ENCODE assay signal across 27 cellular contexts in genomic region chr3:64748244-64748894, GRCh38.
A peak's percentile ranks its signal among the peaks of the same experiment; 100 is the strongest.
DNase-seq lines count a peak whose midpoint lies in the region; ATAC-seq and TF ChIP-seq lines count a peak whose summit lies in the region.
"Had no signal": no experiment of that assay in that cellular context is flagged by ENCODE, and none has a peak within 500 bp of the region (broad histone marks: within the 10 kb centered on the region; RNA-seq: fewer than 3 reads in every experiment).

No MANE protein-coding gene starts in this region.

- H3K27me3 ChIP-seq in esophagus muscularis mucosa: no peaks in the 10 kb centered on the region
- H3K27me3 ChIP-seq in upper lobe of right lung: no peaks in the 10 kb centered on the region
- H3K27me3 ChIP-seq in breast epithelium: no peaks in the 10 kb centered on the region
- H3K27me3 ChIP-seq: brain microvascular endothelial cell had no signal

- H3K4me1 ChIP-seq in esophagus muscularis mucosa (peaks cover 0 to 42% (median 34%) of the 10 kb centered on the region in 4 donors), upper lobe of right lung (no peaks in the 10 kb centered on the region), breast epithelium (no peaks in the 10 kb centered on the region)
- H3K4me1 ChIP-seq: A549, prostate gland had no signal

- ATAC-seq in upper lobe of right lung: no peak
- ATAC-seq: A549, left colon, SK-N-SH treated with all-trans-retinoic acid at 6 μM for 48 hours had no signal

- H3K27me3 Mint-ChIP-seq in mesothelial cell of epicardium (ENCODE audit: low read depth): no peaks in the 10 kb centered on the region
- no peaks in the 10 kb centered on the region for H3K27me3 Mint-ChIP-seq in activated T-helper 2 cell treated with anti-CD3 and anti-CD28 coated beads, Interferon-gamma antibody, Interleukin-2, Interleukin-4, amounts not matched to agents 10 μg/mL and 5 μg/mL and 100 μg/mL, durations not matched to agents 14 hours and 24 hours and 36 hours (ENCODE audit: low read depth)
- H3K27me3 Mint-ChIP-seq: CD4-positive, alpha-beta memory T cell had no signal

- H3K9me3 Mint-ChIP-seq in mesothelial cell of epicardium: peaks cover 7% of the 10 kb centered on the region
- peaks cover 6% of the 10 kb centered on the region for H3K9me3 Mint-ChIP-seq in activated T-helper 2 cell treated with anti-CD3 and anti-CD28 coated beads, Interferon-gamma antibody, Interleukin-2, Interleukin-4, amounts not matched to agents 10 μg/mL and 5 μg/mL and 100 μg/mL, durations not matched to agents 14 hours and 24 hours and 36 hours

- TF ChIP-seq POLR2A in esophagus muscularis mucosa (IDR thresholded peaks at IDR 0.05; ENCODE audit: low read depth) (no peak), breast epithelium (IDR thresholded peaks at IDR 0.05) (no peak)

- 30% methylated on average over 6 of the region's 6 CpGs for WGBS in esophagus muscularis mucosa

- peak overlapping the region in 3 of 4 donors; percentile 22 to 57 (median 51) for H3K27ac ChIP-seq in esophagus muscularis mucosa (replicated peaks in 1 of 4)
- no peak overlapping the region for H3K27ac ChIP-seq in upper lobe of right lung
- H3K27ac ChIP-seq in breast epithelium: no peak overlapping the region
- H3K27ac ChIP-seq: A549, brain microvascular endothelial cell, epithelial cell of prostate, prostate gland, RWPE1 had no signal

- peaks cover 37% of the 10 kb centered on the region for H3K4me1 Mint-ChIP-seq in mesothelial cell of epicardium
- H3K4me1 Mint-ChIP-seq in activated T-helper 2 cell treated with anti-CD3 and anti-CD28 coated beads, Interferon-gamma antibody, Interleukin-2, Interleukin-4, amounts not matched to agents 10 μg/mL and 5 μg/mL and 100 μg/mL, durations not matched to agents 14 hours and 24 hours and 36 hours (ENCODE audit: low read depth): no peaks in the 10 kb centered on the region
- H3K4me1 Mint-ChIP-seq: CD4-positive, alpha-beta memory T cell had no signal

- intact Hi-C loops in esophagus muscularis mucosa (cut with DNase I) (loop anchor here (10.0 kb wide), 1 partner anchor 214 kb away; no protein-coding TSS in a partner anchor), upper lobe of right lung (cut with DNase I) (no loop called here), breast epithelium (cut with DNase I; ENCODE audit: low total_unique reads) (no loop called here)
- intact Hi-C loops in activated T-helper 2 cell treated with anti-CD3 and anti-CD28 coated beads, Interferon-gamma antibody, Interleukin-2, Interleukin-4, amounts not matched to agents 10 μg/mL and 5 μg/mL and 100 μg/mL, durations not matched to agents 14 hours and 24 hours and 36 hours (cut with micrococcal nuclease): no loop called here

- H3K4me3 ChIP-seq in esophagus muscularis mucosa (no peak overlapping the region), upper lobe of right lung (no peak overlapping the region), breast epithelium (no peak overlapping the region)
- H3K4me3 ChIP-seq: A549, prostate gland had no signal

- no peak for TF ChIP-seq CTCF in esophagus muscularis mucosa (IDR thresholded peaks at IDR 0.05)
- TF ChIP-seq CTCF in mesothelial cell of epicardium (IDR thresholded peaks at IDR 0.05; ENCODE audit: unreplicated experiment): no peak
- TF ChIP-seq CTCF in upper lobe of right lung (IDR thresholded peaks at IDR 0.05): no peak
- TF ChIP-seq CTCF in breast epithelium (IDR thresholded peaks at IDR 0.05): no peak

- TF ChIP-seq EP300 in esophagus muscularis mucosa (IDR thresholded peaks at IDR 0.05): no peak

- H3K36me3 ChIP-seq in esophagus muscularis mucosa (no peaks in the 10 kb centered on the region), upper lobe of right lung (no peaks in the 10 kb centered on the region), breast epithelium (no peaks in the 10 kb centered on the region)
- H3K36me3 ChIP-seq: brain microvascular endothelial cell, prostate gland had no signal

- no peaks in the 10 kb centered on the region for H3K9me3 ChIP-seq in esophagus muscularis mucosa
- H3K9me3 ChIP-seq in upper lobe of right lung: peaks cover 3% of the 10 kb centered on the region
- H3K9me3 ChIP-seq in breast epithelium: no peaks in the 10 kb centered on the region
- H3K9me3 ChIP-seq: A549, prostate gland had no signal

- no peak overlapping the region for H3K4me3 Mint-ChIP-seq in mesothelial cell of epicardium
- no peak overlapping the region for H3K4me3 Mint-ChIP-seq in activated T-helper 2 cell treated with anti-CD3 and anti-CD28 coated beads, Interferon-gamma antibody, Interleukin-2, Interleukin-4, amounts not matched to agents 10 μg/mL and 5 μg/mL and 100 μg/mL, durations not matched to agents 14 hours and 24 hours and 36 hours (ENCODE audit: low read depth)
- H3K4me3 Mint-ChIP-seq: CD4-positive, alpha-beta memory T cell; HFFc6 had no signal

- peaks cover 3% of the 10 kb centered on the region for H3K36me3 Mint-ChIP-seq in mesothelial cell of epicardium
- H3K36me3 Mint-ChIP-seq in activated T-helper 2 cell treated with anti-CD3 and anti-CD28 coated beads, Interferon-gamma antibody, Interleukin-2, Interleukin-4, amounts not matched to agents 10 μg/mL and 5 μg/mL and 100 μg/mL, durations not matched to agents 14 hours and 24 hours and 36 hours (ENCODE audit: low read depth): no peaks in the 10 kb centered on the region
- H3K36me3 Mint-ChIP-seq: CD4-positive, alpha-beta memory T cell had no signal

- DNase-seq in ELF-1 (ENCODE audit: low read depth, low spot score) (peak; percentile 57), NCI-H748 treated with DMSO at 0.1 percent for 48 hours (lab: John Stamatoyannopoulos, UW) (peak; percentile 4), esophagus muscularis mucosa (ENCODE audit: extremely low spot score) (no peak), mesothelial cell of epicardium (ENCODE audit: low spot score in 2 of 2, unreplicated experiment in 2 of 2) (no peak), SW 1271 (lab: John Stamatoyannopoulos, UW) (no peak), upper lobe of right lung (no peak), breast epithelium (ENCODE audit: low spot score in 2 of 2) (no peak)
- DNase-seq in activated T-helper 2 cell treated with anti-CD3 and anti-CD28 coated beads, Interferon-gamma antibody, Interleukin-2, Interleukin-4, amounts not matched to agents 10 μg/mL and 5 μg/mL and 100 μg/mL, durations not matched to agents 14 hours and 24 hours and 36 hours (ENCODE audit: low spot score): no peak
- DNase-seq: activated T-cell treated with anti-CD3 and anti-CD28 coated beads for 4 hours; AML-193; brain microvascular endothelial cell; CD4-positive, alpha-beta memory T cell; effector CD4-positive, alpha-beta T cell; glutamatergic neuron; HFFc6; left colon; NCI-H1417 treated with DMSO at 0.1 percent for 48 hours; NCI-H2081 treated with DMSO at 0.1 percent for 48 hours; NCI-H524; stimulated activated CD4-positive, alpha-beta T cell treated with anti-CD3 and anti-CD28 coated beads, Interleukin-15, amount 100 ng/mL, for 24 hours; stimulated activated naive CD4-positive, alpha-beta T cell treated with Interleukin-2 at 50 U/mL for 16 hours; T-helper 2 cell had no signal

- H3K27ac Mint-ChIP-seq in mesothelial cell of epicardium: peak overlapping the region; percentile 49
- H3K27ac Mint-ChIP-seq in activated T-helper 2 cell treated with anti-CD3 and anti-CD28 coated beads, Interferon-gamma antibody, Interleukin-2, Interleukin-4, amounts not matched to agents 10 μg/mL and 5 μg/mL and 100 μg/mL, durations not matched to agents 14 hours and 24 hours and 36 hours: no peak overlapping the region
- H3K27ac Mint-ChIP-seq: CD4-positive, alpha-beta memory T cell; HFFc6 had no signal

Comparison
In these comparisons a context has a peak if more than half of its experiments do, and no peak if none do; other contexts are left out.
1. DNase-seq: peak in ELF-1 (single experiment) and NCI-H748 treated with DMSO at 0.1 percent for 48 hours (single experiment); none in esophagus muscularis mucosa (single experiment), mesothelial cell of epicardium (0 of 2), SW 1271 (0 of 2), upper lobe of right lung (single experiment), activated T-helper 2 cell treated with anti-CD3 and anti-CD28 coated beads, Interferon-gamma antibody, Interleukin-2, Interleukin-4, amounts not matched to agents 10 μg/mL and 5 μg/mL and 100 μg/mL, durations not matched to agents 14 hours and 24 hours and 36 hours (single experiment) and breast epithelium (0 of 2).
2. H3K27ac ChIP-seq: peak in esophagus muscularis mucosa (3 of 4); none in upper lobe of right lung (single experiment) and breast epithelium (0 of 2).